Comparison of ENCODE assay signal across 10 cellular contexts in genomic region chr5:36607838-36608783, GRCh38. TPM values are rescaled to one million over a fixed set of nuclear protein-coding genes. Genes with fewer than 3 reads are reported as not detected.
DNase-seq lines count a peak whose midpoint lies in the region; ATAC-seq, FAIRE-seq and TF ChIP-seq lines count a peak whose summit lies in the region.
"Had no signal": no experiment of that assay in that cellular context is flagged by ENCODE, and none has a peak within 500 bp of the region (broad histone marks: within the 10 kb centered on the region; RNA-seq: fewer than 3 reads in every experiment).

No MANE protein-coding gene starts in this region.

- no peaks in the 10 kb centered on the region for H3K9me3 ChIP-seq in heart left ventricle
- no peaks in the 10 kb centered on the region for H3K9me3 ChIP-seq in Peyer's patch

- no peak overlapping the region for H3K23ac ChIP-seq in mesendoderm (ENCODE audit: low read length)

- H3K27ac ChIP-seq in heart left ventricle (peak overlapping the region in 11 of 12 donors; percentile 15 to 91 (median 85)), cingulate gyrus (ENCODE audit: low read depth, low read length) (peak overlapping the region; percentile 87), mesendoderm (ENCODE audit: low read depth, low read length) (no peak overlapping the region), Peyer's patch (no peak overlapping the region)

- peak overlapping the region; percentile 11 for H3K56ac ChIP-seq in mesendoderm (ENCODE audit: low read length)

- ATAC-seq in heart left ventricle, result no peak
- ATAC-seq in Right ventricle myocardium inferior, result no peak

- peaks cover 0 to 5% (median 0%) of the 10 kb centered on the region in 9 donors for H3K27me3 ChIP-seq in heart left ventricle
- H3K27me3 ChIP-seq in mesendoderm (ENCODE audit: insufficient read depth, low read length, poor library complexity), result no peaks in the 10 kb centered on the region
- no peaks in the 10 kb centered on the region for H3K27me3 ChIP-seq in Peyer's patch

- H3K79me2 ChIP-seq in mesendoderm (ENCODE audit: control insufficient read depth, insufficient read depth, low read length), result no peaks in the 10 kb centered on the region

- no peak overlapping the region for H3K4me2 ChIP-seq in mesendoderm (ENCODE audit: low read length)

- no peak for TF ChIP-seq POLR2A in heart left ventricle (IDR thresholded peaks at IDR 0.05)
- TF ChIP-seq POLR2A in Peyer's patch (IDR thresholded peaks at IDR 0.05), result no peak

- no peak overlapping the region for H3K4ac ChIP-seq in mesendoderm (ENCODE audit: low read depth, low read length)

- peaks cover 0 to 24% (median 3%) of the 10 kb centered on the region in 12 donors for H3K4me1 ChIP-seq in heart left ventricle
- H3K4me1 ChIP-seq in mesendoderm (ENCODE audit: control insufficient read depth, low read depth, low read length), result peaks cover 3% of the 10 kb centered on the region
- no peaks in the 10 kb centered on the region for H3K4me1 ChIP-seq in Peyer's patch

- FAIRE-seq in urothelium cell line (lab: Jason Lieb, UNC), result no peak

- no peak overlapping the region for H3K9ac ChIP-seq in mesendoderm (ENCODE audit: low read length)

- no peaks in the 10 kb centered on the region for H3K79me1 ChIP-seq in mesendoderm (ENCODE audit: low read length)

- H2BK15ac ChIP-seq in mesendoderm (replicated peaks; ENCODE audit: low read depth), result no peak overlapping the region

- no peak for DNase-seq in heart left ventricle
- no peak for DNase-seq in Right ventricle myocardium inferior (ENCODE audit: missing footprints)
- no peak for DNase-seq in mesendoderm
- DNase-seq in urothelium cell line (ENCODE audit: low spot score), result peak; percentile 48
- no peak for DNase-seq in activated CD4-positive, alpha-beta T cell treated with anti-CD3 and anti-CD28 coated beads, Interleukin-2, amount 50 U/mL, for 48 hours
- DNase-seq in Peyer's patch, result no peak
- no peak for DNase-seq in COLO668 (lab: John Stamatoyannopoulos, UW; ENCODE audit: unreplicated experiment)
- DNase-seq: NCI-H1694 had no signal

- intact Hi-C loops in heart left ventricle (cut with DNase I) (loop anchor here in 9 of 10 donors (2.0 to 10.0 kb wide), 9 partner anchors 44 to 193 kb away; no protein-coding TSS in a partner anchor), Right ventricle myocardium inferior (cut with DNase I) (loop anchor here (1.0 to 5.0 kb wide), 5 partner anchors 36 to 191 kb away; no protein-coding TSS in a partner anchor)

- peak overlapping the region; percentile 26 to 68 (median 62) for H3K4me3 ChIP-seq in heart left ventricle
- no peak overlapping the region for H3K4me3 ChIP-seq in mesendoderm (ENCODE audit: low read length)
- peak overlapping the region in 1 of 4 donors; percentile 49 for H3K4me3 ChIP-seq in Peyer's patch

- TF ChIP-seq CTCF in heart left ventricle (IDR thresholded peaks at IDR 0.05) (no peak), Peyer's patch (IDR thresholded peaks at IDR 0.05) (no peak)

- peaks cover 0 to 10% (median 0%) of the 10 kb centered on the region in 9 donors for H3K36me3 ChIP-seq in heart left ventricle
- H3K36me3 ChIP-seq in mesendoderm (ENCODE audit: control insufficient read depth, insufficient read depth, low read length), result no peaks in the 10 kb centered on the region
- H3K36me3 ChIP-seq in Peyer's patch, result no peaks in the 10 kb centered on the region

- no peak overlapping the region for H2BK5ac ChIP-seq in mesendoderm (ENCODE audit: low read length)

- H4K5ac ChIP-seq in mesendoderm (ENCODE audit: low read length), result no peak overlapping the region

- peak overlapping the region; percentile 94 for H4K8ac ChIP-seq in mesendoderm (ENCODE audit: low read depth, low read length)

- H2AK5ac ChIP-seq in mesendoderm (ENCODE audit: low read length), result no peak overlapping the region

- WGBS in heart left ventricle, 4 donors, result 40 to 48% (median 42%) methylated on average over 10 of the region's 10 CpGs
- no CpG with 5 or more reads among the region's 10 CpGs for WGBS in mesendoderm (ENCODE audit: extremely low coverage, insufficient coverage, low lambda C conversion rate)

- H3K18ac ChIP-seq in mesendoderm (ENCODE audit: low read length), result peak overlapping the region; percentile 92

- peak overlapping the region; percentile 28 for H2BK120ac ChIP-seq in mesendoderm (ENCODE audit: low read depth, low read length)

RNA-seq across cellular contexts. Expression of gene SLC1A3, which starts 1.7 kb away (rescaled TPM):
- total RNA-seq in heart left ventricle (100 to 1,000 TPM in 2 of 9 donors, 10 to 100 TPM in 7; 49.5 to 120 (median 66.1) TPM), Right ventricle myocardium inferior (95.4 TPM), Peyer's patch (1 to 10 TPM in 3 of 4 donors, under 1 TPM in 1; 0.95 to 7.4 (median 3.0) TPM)
- 100 to 1,000 TPM in 1 of 2 donors, 10 to 100 TPM in 1; 56.2 to 153 TPM for polyA plus RNA-seq in heart left ventricle
- polyA plus RNA-seq in mesendoderm (2013, experiment 1 of 2), result 8.0 TPM
- polyA plus RNA-seq in mesendoderm (2013, experiment 2 of 2), result 8.5 TPM
- total RNA-seq: T-helper 2 cell treated with Interferon-gamma antibody and Interleukin-4, amounts not matched to agents 100 ng/mL and 5 ng/mL, for 36 hours had no signal

Comparison
In these comparisons a context has a peak if more than half of its experiments do, and no peak if none do; other contexts are left out.
1. H3K27ac ChIP-seq: peak in heart left ventricle (11 of 12) and cingulate gyrus (single experiment); none in mesendoderm (single experiment) and Peyer's patch (0 of 4).
2. RNA of gene SLC1A3, which starts 1.7 kb away (total RNA-seq): 95.4 TPM in Right ventricle myocardium inferior (single experiment) and 49.5 to 120 TPM in heart left ventricle; 0.95 to 7.4 TPM in Peyer's patch; every median in the first group is over 4 times any median in the second.